In genomic region chr10:101569838-101570763, GRCh38 we compare ENCODE assay signal across 8 cellular contexts. TPM values are rescaled to one million over a fixed set of nuclear protein-coding genes. Genes with fewer than 3 reads are reported as not detected.
DNase-seq lines count a peak whose midpoint lies in the region; ATAC-seq and FAIRE-seq lines count a peak whose summit lies in the region.

No MANE protein-coding gene starts in this region.

- H3K36me3 Mint-ChIP-seq in T-cell, result no peaks in the 10 kb centered on the region

- H3K4me1 ChIP-seq in Karpas-422 (ENCODE audit: low read length) (peaks cover 6% of the 10 kb centered on the region), right cardiac atrium (ENCODE audit: control insufficient read depth, insufficient read depth, low read length) (no peaks in the 10 kb centered on the region)

- DNase-seq in DMS 273 (lab: John Stamatoyannopoulos, UW; ENCODE audit: unreplicated experiment) (peak; percentile 86), Karpas-422 (peak; percentile 86), T-cell (peak; percentile 43 to 83 (median 72)), amygdala (lab: John Stamatoyannopoulos, UW) (peak in 48 of 56 donors; percentile 13 to 82 (median 50)), right cardiac atrium (peak; percentile 81 to 94 (median 92)), putamen (ENCODE audit: low spot score) (peak; percentile 74), urothelium cell line (ENCODE audit: low spot score) (peak; percentile 92)

- under 1% methylated on average over 61 of the region's 61 CpGs for WGBS in right cardiac atrium

- H3K9ac ChIP-seq in Karpas-422 (ENCODE audit: low read length), result peak overlapping the region; percentile 70

- H3K4me3 Mint-ChIP-seq in T-cell, result peak overlapping the region; percentile 72 to 73 (median 72)

- peaks cover 7 to 17% (median 11%) of the 10 kb centered on the region in 3 donors for H3K4me1 Mint-ChIP-seq in T-cell

- H3K4me3 ChIP-seq in Karpas-422 (ENCODE audit: low read length) (peak overlapping the region; percentile 72), right cardiac atrium (ENCODE audit: low read length) (peak overlapping the region; percentile 72)

- H2AFZ ChIP-seq in Karpas-422 (ENCODE audit: low read length), result peak overlapping the region; percentile 67; the same call in 1 of the 2 replicates

- H3K9me3 ChIP-seq in Karpas-422 (ENCODE audit: low read length) (no peaks in the 10 kb centered on the region), right cardiac atrium (ENCODE audit: control insufficient read depth, low read length) (no peaks in the 10 kb centered on the region)

- H3K4me2 ChIP-seq in Karpas-422 (ENCODE audit: low read depth, low read length, poor library complexity, severe bottlenecking), result peak overlapping the region; percentile 79

- ATAC-seq in GM21528 (IDR thresholded peaks at IDR 0.05; ENCODE audit: low FRiP score, unreplicated experiment) (peak; percentile 61), T-cell (replicated peaks in 1 of 4) (peak; percentile 83 to 91 (median 89)), right cardiac atrium (peak; percentile 89 to 91)

- CTCF ChIA-PET in T-cell (lab: Charles Lee), result interaction anchor here (0.6 to 1.4 kb wide), 6 partner anchors 18 to 479 kb away, joined by 3 to 6 read pairs (median 4); partner anchors contain the start of genes DPCD (in 1 of the 2) and POLL (in 1 of the 2)

- H3K36me3 ChIP-seq in Karpas-422 (ENCODE audit: insufficient read depth, low read length), result no peaks in the 10 kb centered on the region

- H4K20me1 ChIP-seq in Karpas-422 (ENCODE audit: insufficient read depth, low read depth, low read length), result no peaks in the 10 kb centered on the region

- H3K27me3 ChIP-seq in Karpas-422 (ENCODE audit: low read length) (no peaks in the 10 kb centered on the region), right cardiac atrium (ENCODE audit: control insufficient read depth, insufficient read depth) (no peaks in the 10 kb centered on the region)

- H3K27me3 Mint-ChIP-seq in T-cell, result peaks cover 38 to 42% of the 10 kb centered on the region in 2 donors

- H3K9me2 ChIP-seq in Karpas-422 (replicated peaks; ENCODE audit: insufficient read depth, low read length), result no peaks in the 10 kb centered on the region

- no peaks in the 10 kb centered on the region for H3K79me2 ChIP-seq in Karpas-422 (ENCODE audit: low read length)

- POLR2A ChIA-PET in T-cell (lab: Charles Lee), result no interaction called here

- H3K27ac Mint-ChIP-seq in T-cell, result no peak overlapping the region

- H3K27ac ChIP-seq in Karpas-422 (ENCODE audit: low read length) (no peak overlapping the region), right cardiac atrium (ENCODE audit: low read length) (no peak overlapping the region)

- peaks cover 0 to 2% (median 0%) of the 10 kb centered on the region in 3 donors for H3K9me3 Mint-ChIP-seq in T-cell

- peak; percentile 9 for FAIRE-seq in urothelium cell line (lab: Jason Lieb, UNC)

- intact Hi-C loops in right cardiac atrium (cut with DNase I), result loop anchor here (2.0 to 10.0 kb wide), 6 partner anchors 265 to 408 kb away; no protein-coding TSS in a partner anchor

RNA-seq across cellular contexts. Expression of gene POLL, which starts 18.0 kb away (rescaled TPM):
- 8.5 and 18.8 TPM in 2 replicates for total RNA-seq in Karpas-422 (2014; rRNA removed; shearing (Covaris generic); ENCODE audit: low replicate concordance)
- total RNA-seq in T-cell, result 10 to 100 TPM; 27.1 to 52.6 (median 43.4) TPM
- total RNA-seq in right cardiac atrium, result 10 to 100 TPM; 13.9 to 27.4 (median 19.9) TPM
- polyA plus RNA-seq in right cardiac atrium, result 15.3 TPM

RNA-seq across cellular contexts. Expression of gene DPCD, which starts 18.0 kb away (rescaled TPM):
- total RNA-seq in Karpas-422 (2014; rRNA removed; shearing (Covaris generic); ENCODE audit: low replicate concordance), result 12.8 and 15.7 TPM in 2 replicates
- total RNA-seq in T-cell (1 to 10 TPM in 2 of 5 donors, under 1 TPM in 2, not detected in 1; 0.35 to 1.2 (median 0.97) TPM), right cardiac atrium (10 to 100 TPM; 15.6 to 20.9 (median 18.9) TPM)
- 29.8 TPM for polyA plus RNA-seq in right cardiac atrium
